In genomic region chr2:172357442-172357841, GRCh38 we compare ENCODE assay signal across 19 cellular contexts.
DNase-seq lines count a peak whose midpoint lies in the region; ATAC-seq and TF ChIP-seq lines count a peak whose summit lies in the region.
"Had no signal": no experiment of that assay in that cellular context is flagged by ENCODE, and none has a peak within 500 bp of the region (broad histone marks: within the 10 kb centered on the region; RNA-seq: fewer than 3 reads in every experiment).

No MANE protein-coding gene starts in this region.

- H3K9ac ChIP-seq in SK-N-SH, result no peak overlapping the region

- H3K4me1 ChIP-seq in SK-N-SH (ENCODE audit: control insufficient read depth in 1 of 2, insufficient read depth in 2 of 2, low read depth in 1 of 2, low read length in 1 of 2) (peaks cover 0 to 4% of the 10 kb centered on the region in 2 experiments; a peak in 1 of 4 replicates), psoas muscle (no peaks in the 10 kb centered on the region)
- H3K4me1 ChIP-seq in effector memory CD4-positive, alpha-beta T cell (ENCODE audit: control insufficient read depth, insufficient read depth, low read length, poor library complexity, severe bottlenecking), result no peaks in the 10 kb centered on the region

- CTCF ChIA-PET in SK-N-SH (lab: Yijun Ruan, JAX), result interaction anchor here (0.6 to 1.2 kb wide), 3 partner anchors 8 to 1704 kb away, joined by 3 to 4 read pairs (median 3); no protein-coding TSS in a partner anchor

- no peaks in the 10 kb centered on the region for H3K36me3 ChIP-seq in SK-N-SH (replicated peaks in 1 of 2; ENCODE audit: control insufficient read depth in 1 of 2, insufficient read depth in 2 of 2, low read length in 1 of 2)
- H3K36me3 ChIP-seq in psoas muscle (ENCODE audit: insufficient read depth in 1 of 2, low read depth in 1 of 2), result no peaks in the 10 kb centered on the region
- no peaks in the 10 kb centered on the region for H3K36me3 ChIP-seq in effector memory CD4-positive, alpha-beta T cell (ENCODE audit: control insufficient read depth, insufficient read depth, low read length)

- 56% methylated on average over 3 of the region's 3 CpGs for WGBS in SK-N-SH (ENCODE audit: low lambda C conversion rate)
- 45 to 64% (median 56%) methylated on average over 3 of the region's 3 CpGs for WGBS in psoas muscle, 3 donors

- H3K4me3 ChIP-seq in SK-N-SH (ENCODE audit: low read depth in 2 of 2, low read length in 1 of 2) (no peak overlapping the region), fibroblast of the aortic adventitia (ENCODE audit: low read depth, low read length) (no peak overlapping the region), psoas muscle (no peak overlapping the region)
- no peak overlapping the region for H3K4me3 ChIP-seq in effector memory CD4-positive, alpha-beta T cell (ENCODE audit: insufficient read depth, low read depth, low read length, poor library complexity, severe bottlenecking)
- H3K4me3 ChIP-seq: PC-9 had no signal

- no peaks in the 10 kb centered on the region for H3K27me3 ChIP-seq in SK-N-SH (ENCODE audit: insufficient read depth)
- no peaks in the 10 kb centered on the region for H3K27me3 ChIP-seq in psoas muscle (ENCODE audit: insufficient read depth in 3 of 3, low read length in 2 of 3)
- no peaks in the 10 kb centered on the region for H3K27me3 ChIP-seq in effector memory CD4-positive, alpha-beta T cell (replicated peaks; ENCODE audit: control insufficient read depth, insufficient read depth, low read length, poor library complexity, severe bottlenecking)

- H3K9me3 ChIP-seq in SK-N-SH (no peaks in the 10 kb centered on the region), psoas muscle (no peaks in the 10 kb centered on the region)
- no peaks in the 10 kb centered on the region for H3K9me3 ChIP-seq in effector memory CD4-positive, alpha-beta T cell (ENCODE audit: control insufficient read depth, low read length)

- TF ChIP-seq CTCF in SK-N-SH (IDR thresholded peaks at IDR 0.05), result no peak
- no peak for TF ChIP-seq CTCF in fibroblast of the aortic adventitia (IDR thresholded peaks at IDR 0.05; ENCODE audit: insufficient read depth, low read length)
- no peak for TF ChIP-seq CTCF in psoas muscle (IDR thresholded peaks at IDR 0.05)

- DNase-seq in SK-N-SH, result no peak
- DNase-seq in OCI-M1 (lab: John Stamatoyannopoulos, UW), result peak; percentile 14
- peak; percentile 27 for DNase-seq in fibroblast of the aortic adventitia (ENCODE audit: low read depth)
- no peak for DNase-seq in psoas muscle
- DNase-seq in effector memory CD4-positive, alpha-beta T cell, result no peak
- no peak for DNase-seq in NCI-H2196 (lab: John Stamatoyannopoulos, UW; ENCODE audit: unreplicated experiment)
- DNase-seq: C1 segment of cervical spinal cord, COR-L47, DMS153, EL, GOT3, KG1, NCI-H1092 treated with DMSO at 0.1 percent for 48 hours, NCI-H1694, NCI-H69 had no signal

- H2AFZ ChIP-seq in SK-N-SH (ENCODE audit: low read depth), result no peak overlapping the region
- H2AFZ ChIP-seq: PC-9 had no signal

- no peaks in the 10 kb centered on the region for H4K20me1 ChIP-seq in SK-N-SH (ENCODE audit: insufficient read depth)

- no peak for TF ChIP-seq RAD21 in SK-N-SH (IDR thresholded peaks at IDR 0.05; ENCODE audit: low read length)

- no peaks in the 10 kb centered on the region for H3K79me2 ChIP-seq in SK-N-SH (ENCODE audit: insufficient read depth)

- ATAC-seq in SK-N-SH treated with all-trans-retinoic acid at 6 μM for 48 hours (no peak), psoas muscle (peak in 2 of 4 donors; percentile 22 to 50), GM21825 (IDR thresholded peaks at IDR 0.05; ENCODE audit: unreplicated experiment) (no peak)

- POLR2A ChIA-PET in SK-N-SH (lab: Yijun Ruan, JAX), result no interaction called here

- TF ChIP-seq EP300 in SK-N-SH (IDR thresholded peaks at IDR 0.05; ENCODE audit: borderline replicate concordance in 1 of 2, low read depth in 1 of 2, low read length in 1 of 2), result no peak

- no peaks in the 10 kb centered on the region for H3F3A ChIP-seq in SK-N-SH (replicated peaks; ENCODE audit: insufficient read depth)

- intact Hi-C loops in psoas muscle (cut with DNase I), result loop anchor here in 1 of 2 donors (10.0 kb wide), 1 partner anchor 107 kb away; no protein-coding TSS in a partner anchor

- H3K27ac ChIP-seq in SK-N-SH (ENCODE audit: low read depth in 2 of 2, low read length in 1 of 2) (no peak overlapping the region), psoas muscle (peak overlapping the region; percentile 36)
- no peak overlapping the region for H3K27ac ChIP-seq in effector memory CD4-positive, alpha-beta T cell (ENCODE audit: insufficient read depth, low read length, poor library complexity, severe bottlenecking)
- H3K27ac ChIP-seq: 22Rv1, PC-9 had no signal

- H3K4me2 ChIP-seq in SK-N-SH, result no peak overlapping the region
- H3K4me2 ChIP-seq: PC-9 had no signal

- no peaks in the 10 kb centered on the region for H3K9me2 ChIP-seq in SK-N-SH

TF ChIP-seq in SK-N-SH treated with all-trans-retinoic acid at 6 μM for 48 hours, 23 proteins besides CTCF, POLR2A, EP300 and RAD21 (continues in another document):
- TF ChIP-seq SNAI2 (CRISPR knock-in tag; IDR thresholded peaks at IDR 0.05) (no peak), RARB (CRISPR knock-in tag; IDR thresholded peaks at IDR 0.05) (no peak), TCF4 (CRISPR knock-in tag; IDR thresholded peaks at IDR 0.05; ENCODE audit: borderline replicate concordance) (peak; percentile 76; the same call in 1 of the 2 replicates), ZNF565 (CRISPR knock-in tag; conservative IDR thresholded peaks at IDR 0.05; ENCODE audit: low read depth) (no peak), ISL1 (CRISPR knock-in tag; IDR thresholded peaks at IDR 0.05) (no peak), CSRNP3 (CRISPR knock-in tag; IDR thresholded peaks at IDR 0.05) (no peak), ARNTL (CRISPR knock-in tag; IDR thresholded peaks at IDR 0.05; ENCODE audit: borderline replicate concordance, low read depth) (no peak), CSDC2 (CRISPR knock-in tag; IDR thresholded peaks at IDR 0.05) (no peak), PPARA (CRISPR knock-in tag; IDR thresholded peaks at IDR 0.05; ENCODE audit: borderline replicate concordance) (no peak), ESRRG (CRISPR knock-in tag; IDR thresholded peaks at IDR 0.05) (no peak), TOX (CRISPR knock-in tag; IDR thresholded peaks at IDR 0.05; ENCODE audit: borderline replicate concordance) (no peak)

TF ChIP-seq in SK-N-SH, 30 proteins besides CTCF, POLR2A, EP300 and RAD21 (continues in another document):
- TF ChIP-seq ELF1 (IDR thresholded peaks at IDR 0.05) (no peak), TEAD4 (IDR thresholded peaks at IDR 0.05; ENCODE audit: borderline replicate concordance, insufficient read depth) (no peak), RCOR1 (IDR thresholded peaks at IDR 0.05; ENCODE audit: low read length) (no peak), IRF3 (IDR thresholded peaks at IDR 0.05; ENCODE audit: low read depth, low read length) (no peak), PBX3 (IDR thresholded peaks at IDR 0.05) (no peak), GABPA (IDR thresholded peaks at IDR 0.05; ENCODE audit: low read depth) (no peak), MAX (IDR thresholded peaks at IDR 0.05; ENCODE audit: low read depth) (no peak), FOXM1 (IDR thresholded peaks at IDR 0.05; ENCODE audit: low read depth) (no peak), FOXJ3 (CRISPR knock-in tag; IDR thresholded peaks at IDR 0.05) (no peak), ZBTB33 (IDR thresholded peaks at IDR 0.05; ENCODE audit: borderline replicate concordance, low read depth) (no peak), EZH2phosphoT487 (IDR thresholded peaks at IDR 0.05; ENCODE audit: borderline replicate concordance, low read depth) (no peak), NRF1 (IDR thresholded peaks at IDR 0.05; ENCODE audit: low read depth, low read length) (no peak), MEF2A (IDR thresholded peaks at IDR 0.05; ENCODE audit: borderline replicate concordance, low read depth) (no peak), SMC3 (IDR thresholded peaks at IDR 0.05; ENCODE audit: low read depth, low read length) (no peak)

Comparison
In these comparisons a context has a peak if more than half of its experiments do, and no peak if none do; other contexts are left out.
1. DNase-seq: peak in OCI-M1 (single experiment) and fibroblast of the aortic adventitia (single experiment); none in SK-N-SH (single experiment), psoas muscle (0 of 2), effector memory CD4-positive, alpha-beta T cell (0 of 3) and NCI-H2196 (single experiment).